8 cellular contexts compared by ENCODE assay signal in the genomic region with DNA sequence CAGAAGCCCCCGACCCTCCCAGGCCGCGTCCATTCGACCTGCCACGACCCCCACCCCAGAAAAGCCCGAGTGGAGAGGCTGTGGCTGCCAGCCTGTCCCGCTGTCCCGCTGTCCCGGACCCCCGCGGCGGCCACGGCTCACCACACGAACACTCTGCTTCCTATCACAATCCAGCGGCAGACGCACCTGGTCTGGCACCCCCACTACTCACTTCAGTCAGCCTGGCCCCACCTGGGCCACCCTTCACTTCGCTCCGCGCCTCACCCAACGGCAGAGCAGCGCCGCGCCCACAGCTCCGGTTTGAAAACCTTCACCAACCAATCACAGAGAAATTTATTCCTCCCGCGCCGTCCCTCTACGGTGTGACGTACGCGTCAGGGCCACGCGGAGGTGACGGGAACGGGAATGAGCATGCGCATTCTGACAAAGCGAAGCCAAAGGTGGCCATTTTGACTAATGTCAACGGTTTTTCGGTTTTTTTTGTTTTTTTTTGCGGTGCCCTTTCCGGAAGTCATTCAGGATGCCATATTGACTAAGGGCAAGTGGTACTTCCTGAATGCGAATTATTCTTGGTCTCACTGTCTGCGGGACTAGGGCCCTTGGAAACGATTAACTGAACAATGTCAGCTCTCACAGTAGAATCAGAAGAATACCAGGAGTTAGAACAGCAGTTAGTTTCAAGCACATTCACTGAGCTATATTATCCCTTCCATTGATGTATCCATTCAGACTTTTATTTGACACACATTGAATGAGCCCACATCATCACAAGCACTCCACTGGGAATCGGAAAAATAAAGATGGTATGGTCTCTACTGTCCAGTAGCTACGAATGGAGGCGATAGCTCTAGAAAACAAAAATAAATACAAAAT. TPM values are rescaled to one million over a fixed set of nuclear protein-coding genes. Genes with fewer than 3 reads are reported as not detected.
DNase-seq lines count a peak whose midpoint lies in the region; ATAC-seq, FAIRE-seq and TF ChIP-seq lines count a peak whose summit lies in the region.

A gene with protein sequence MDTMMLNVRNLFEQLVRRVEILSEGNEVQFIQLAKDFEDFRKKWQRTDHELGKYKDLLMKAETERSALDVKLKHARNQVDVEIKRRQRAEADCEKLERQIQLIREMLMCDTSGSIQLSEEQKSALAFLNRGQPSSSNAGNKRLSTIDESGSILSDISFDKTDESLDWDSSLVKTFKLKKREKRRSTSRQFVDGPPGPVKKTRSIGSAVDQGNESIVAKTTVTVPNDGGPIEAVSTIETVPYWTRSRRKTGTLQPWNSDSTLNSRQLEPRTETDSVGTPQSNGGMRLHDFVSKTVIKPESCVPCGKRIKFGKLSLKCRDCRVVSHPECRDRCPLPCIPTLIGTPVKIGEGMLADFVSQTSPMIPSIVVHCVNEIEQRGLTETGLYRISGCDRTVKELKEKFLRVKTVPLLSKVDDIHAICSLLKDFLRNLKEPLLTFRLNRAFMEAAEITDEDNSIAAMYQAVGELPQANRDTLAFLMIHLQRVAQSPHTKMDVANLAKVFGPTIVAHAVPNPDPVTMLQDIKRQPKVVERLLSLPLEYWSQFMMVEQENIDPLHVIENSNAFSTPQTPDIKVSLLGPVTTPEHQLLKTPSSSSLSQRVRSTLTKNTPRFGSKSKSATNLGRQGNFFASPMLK (minus strand): TSS at position 308 of the 873 bp plus-strand sequence. CDS start 8,779 bp downstream, outside the sequence.

- peak; percentile 93 for ATAC-seq in GM18873 (IDR thresholded peaks at IDR 0.05; ENCODE audit: low FRiP score, unreplicated experiment)
- peak; percentile 96 for ATAC-seq in HG03139 (IDR thresholded peaks at IDR 0.05; ENCODE audit: unreplicated experiment)

- H3K9me3 ChIP-seq in WERI-Rb-1 (ENCODE audit: severe bottlenecking) (no peaks in the 10 kb centered on the region), small intestine (ENCODE audit: control insufficient read depth, low read depth) (no peaks in the 10 kb centered on the region)

- FAIRE-seq in bronchial epithelial cell (lab: Jason Lieb, UNC) (peak; percentile 95), small intestine (lab: Jason Lieb, UNC) (peak; percentile 74)

- H3K36me3 ChIP-seq in WERI-Rb-1: peaks cover 28% of the 10 kb centered on the region
- H3K36me3 ChIP-seq in bronchial epithelial cell (ENCODE audit: control insufficient read depth, insufficient read depth, low read length): no peaks in the 10 kb centered on the region
- no peaks in the 10 kb centered on the region for H3K36me3 ChIP-seq in small intestine (ENCODE audit: control insufficient read depth in 2 of 2, insufficient read depth in 2 of 2, low read length in 2 of 2)

- H3K4me1 ChIP-seq in small intestine (ENCODE audit: control insufficient read depth in 2 of 2, insufficient read depth in 1 of 2, low read depth in 1 of 2, low read length in 1 of 2): peaks cover 0 to 2% of the 10 kb centered on the region in 2 donors

- peak within 1 kb of the TSS; percentile 56 for H3K4me3 ChIP-seq in WERI-Rb-1 (ENCODE audit: low read depth, low read length)
- H3K4me3 ChIP-seq in bronchial epithelial cell (ENCODE audit: low read depth, low read length): peak within 1 kb of the TSS; percentile 81
- H3K4me3 ChIP-seq in small intestine (ENCODE audit: low read depth in 1 of 2, low read length in 2 of 2): peak within 1 kb of the TSS; percentile 57 to 71

- DNase-seq in ACHN (peak; percentile 100), NCI-H2227 (lab: John Stamatoyannopoulos, UW; ENCODE audit: unreplicated experiment) (peak; percentile 99), WERI-Rb-1 (peak; percentile 97), bronchial epithelial cell (ENCODE audit: low read depth) (peak; percentile 94), iPS-NIHi11 (ENCODE audit: low spot score) (peak; percentile 99), small intestine (peak; percentile 99)

- in situ Hi-C loops in ACHN (cut with HindIII; ENCODE audit: low pct_ligation_motif_present, low pct_unique_long_range_greater_than_20kb, low sequenced_read_pairs): no loop called here

- TF ChIP-seq CTCF in WERI-Rb-1 (IDR thresholded peaks at IDR 0.05; ENCODE audit: low read depth, low read length) (no peak), bronchial epithelial cell (IDR thresholded peaks at IDR 0.05; ENCODE audit: insufficient read depth, low read length, severe bottlenecking) (no peak)

- peak within 1 kb of the TSS; percentile 96 for H3K27ac ChIP-seq in WERI-Rb-1
- peak within 1 kb of the TSS; percentile 3 to 56 for H3K27ac ChIP-seq in small intestine (ENCODE audit: low read depth in 1 of 2, low read length in 1 of 2)

- 5 to 6% (median 5%) methylated on average over 43 to 47 of the region's 47 CpGs for WGBS in small intestine, 3 donors

- H3K27me3 ChIP-seq in WERI-Rb-1 (ENCODE audit: insufficient read depth, low read depth, severe bottlenecking) (no peaks in the 10 kb centered on the region), bronchial epithelial cell (ENCODE audit: control insufficient read depth, insufficient read depth, low read length) (no peaks in the 10 kb centered on the region), small intestine (ENCODE audit: control insufficient read depth in 2 of 2, insufficient read depth in 2 of 2, low read length in 2 of 2) (no peaks in the 10 kb centered on the region)

RNA-seq across cellular contexts. Expression of the gene that starts here (rescaled TPM):
- 9.6 and 11.3 TPM in 2 replicates for total RNA-seq in bronchial epithelial cell
- polyA plus RNA-seq in small intestine: 10 to 100 TPM in 1 of 3 donors, 1 to 10 TPM in 2; 3.5 to 25.9 (median 6.5) TPM

Comparison
In these comparisons a context has a peak if more than half of its experiments do, and no peak if none do; other contexts are left out.
1. Peak in every context shown above with its lines: DNase-seq, ATAC-seq, H3K4me3 ChIP-seq and H3K27ac ChIP-seq.